Comparison of ENCODE assay signal across 1 cellular context in genomic region chr22:19710769-19711106, GRCh38.
TF ChIP-seq lines count a peak whose summit lies in the region.

No MANE protein-coding gene starts in this region.

TF ChIP-seq in K562, 482 proteins besides CTCF, POLR2A, EP300 and RAD21 (continued from another document):
- TF ChIP-seq CEBPZ (IDR thresholded peaks at IDR 0.05; ENCODE audit: borderline replicate concordance, low read depth, low read length) (no peak), SPI1 (IDR thresholded peaks at IDR 0.05; ENCODE audit: borderline replicate concordance, low read depth, low read length) (no peak), UBTF (IDR thresholded peaks at IDR 0.05; ENCODE audit: borderline replicate concordance in 1 of 2, low read depth in 2 of 2, low read length in 2 of 2) (no peak), SRSF7 (optimal IDR thresholded peaks at IDR 0.05; ENCODE audit: low read depth, low read length) (no peak), C11orf30 (IDR thresholded peaks at IDR 0.05; ENCODE audit: low read depth) (no peak), PCBP2 (IDR thresholded peaks at IDR 0.05; ENCODE audit: low read depth, low read length, poor library complexity, severe bottlenecking) (no peak), ZNF175 (CRISPR knock-in tag; IDR thresholded peaks at IDR 0.05; ENCODE audit: low read depth) (no peak), ARID1B (IDR thresholded peaks at IDR 0.05) (no peak)
TF ChIP-seq in K562: peak in this region for 11.
